Comparison of ENCODE assay signal across 1 cellular context in the genomic region with DNA sequence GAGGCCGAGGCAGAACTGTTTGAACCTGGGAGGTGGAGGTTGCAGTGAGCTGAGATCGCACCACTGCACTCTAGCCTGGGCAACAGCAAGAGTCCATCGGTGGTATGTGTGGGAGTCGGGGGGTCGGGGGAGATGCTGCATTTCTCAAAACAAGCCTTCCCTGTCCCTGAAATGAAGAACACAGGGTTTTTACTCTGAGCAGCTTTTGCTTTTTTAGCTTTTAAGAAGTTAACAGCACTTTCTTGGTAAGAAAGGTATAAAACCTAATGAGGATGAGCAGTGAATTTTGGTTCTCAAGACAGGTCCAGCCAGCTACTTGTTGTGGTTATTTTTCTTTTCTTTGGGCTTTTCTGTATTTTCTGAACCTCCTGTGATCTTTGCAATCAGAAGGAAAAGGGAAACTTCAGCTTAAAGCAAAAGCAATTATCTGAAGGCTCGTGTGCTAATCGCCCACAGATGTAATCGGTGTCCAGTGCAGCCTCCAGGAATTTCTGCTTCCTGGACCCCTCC.
TF ChIP-seq lines count a peak whose summit lies in the region.

No MANE protein-coding gene starts in this region.

TF ChIP-seq in K562, 482 proteins besides CTCF, POLR2A, EP300 and RAD21 (continues in another document):
- TF ChIP-seq, protein P1, sequence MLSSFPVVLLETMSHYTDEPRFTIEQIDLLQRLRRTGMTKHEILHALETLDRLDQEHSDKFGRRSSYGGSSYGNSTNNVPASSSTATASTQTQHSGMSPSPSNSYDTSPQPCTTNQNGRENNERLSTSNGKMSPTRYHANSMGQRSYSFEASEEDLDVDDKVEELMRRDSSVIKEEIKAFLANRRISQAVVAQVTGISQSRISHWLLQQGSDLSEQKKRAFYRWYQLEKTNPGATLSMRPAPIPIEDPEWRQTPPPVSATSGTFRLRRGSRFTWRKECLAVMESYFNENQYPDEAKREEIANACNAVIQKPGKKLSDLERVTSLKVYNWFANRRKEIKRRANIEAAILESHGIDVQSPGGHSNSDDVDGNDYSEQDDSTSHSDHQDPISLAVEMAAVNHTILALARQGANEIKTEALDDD (IDR thresholded peaks at IDR 0.05) = no peak
- 0 out of 2 replicates have a peak, but pooled peaks have one; percentile 17 for TF ChIP-seq ELF2 (CRISPR knock-in tag; IDR thresholded peaks at IDR 0.05)
- no peak for TF ChIP-seq RBM15 (IDR thresholded peaks at IDR 0.05; ENCODE audit: insufficient read depth, low read length)
- TF ChIP-seq, protein P2, sequence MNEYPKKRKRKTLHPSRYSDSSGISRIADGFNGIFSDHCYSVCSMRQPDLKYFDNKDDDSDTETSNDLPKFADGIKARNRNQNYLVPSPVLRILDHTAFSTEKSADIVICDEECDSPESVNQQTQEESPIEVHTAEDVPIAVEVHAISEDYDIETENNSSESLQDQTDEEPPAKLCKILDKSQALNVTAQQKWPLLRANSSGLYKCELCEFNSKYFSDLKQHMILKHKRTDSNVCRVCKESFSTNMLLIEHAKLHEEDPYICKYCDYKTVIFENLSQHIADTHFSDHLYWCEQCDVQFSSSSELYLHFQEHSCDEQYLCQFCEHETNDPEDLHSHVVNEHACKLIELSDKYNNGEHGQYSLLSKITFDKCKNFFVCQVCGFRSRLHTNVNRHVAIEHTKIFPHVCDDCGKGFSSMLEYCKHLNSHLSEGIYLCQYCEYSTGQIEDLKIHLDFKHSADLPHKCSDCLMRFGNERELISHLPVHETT (CRISPR knock-in tag; conservative IDR thresholded peaks at IDR 0.05 in 1 of 2, IDR thresholded peaks at IDR 0.05 in 1 of 2) = no peak
- TF ChIP-seq, protein P3, sequence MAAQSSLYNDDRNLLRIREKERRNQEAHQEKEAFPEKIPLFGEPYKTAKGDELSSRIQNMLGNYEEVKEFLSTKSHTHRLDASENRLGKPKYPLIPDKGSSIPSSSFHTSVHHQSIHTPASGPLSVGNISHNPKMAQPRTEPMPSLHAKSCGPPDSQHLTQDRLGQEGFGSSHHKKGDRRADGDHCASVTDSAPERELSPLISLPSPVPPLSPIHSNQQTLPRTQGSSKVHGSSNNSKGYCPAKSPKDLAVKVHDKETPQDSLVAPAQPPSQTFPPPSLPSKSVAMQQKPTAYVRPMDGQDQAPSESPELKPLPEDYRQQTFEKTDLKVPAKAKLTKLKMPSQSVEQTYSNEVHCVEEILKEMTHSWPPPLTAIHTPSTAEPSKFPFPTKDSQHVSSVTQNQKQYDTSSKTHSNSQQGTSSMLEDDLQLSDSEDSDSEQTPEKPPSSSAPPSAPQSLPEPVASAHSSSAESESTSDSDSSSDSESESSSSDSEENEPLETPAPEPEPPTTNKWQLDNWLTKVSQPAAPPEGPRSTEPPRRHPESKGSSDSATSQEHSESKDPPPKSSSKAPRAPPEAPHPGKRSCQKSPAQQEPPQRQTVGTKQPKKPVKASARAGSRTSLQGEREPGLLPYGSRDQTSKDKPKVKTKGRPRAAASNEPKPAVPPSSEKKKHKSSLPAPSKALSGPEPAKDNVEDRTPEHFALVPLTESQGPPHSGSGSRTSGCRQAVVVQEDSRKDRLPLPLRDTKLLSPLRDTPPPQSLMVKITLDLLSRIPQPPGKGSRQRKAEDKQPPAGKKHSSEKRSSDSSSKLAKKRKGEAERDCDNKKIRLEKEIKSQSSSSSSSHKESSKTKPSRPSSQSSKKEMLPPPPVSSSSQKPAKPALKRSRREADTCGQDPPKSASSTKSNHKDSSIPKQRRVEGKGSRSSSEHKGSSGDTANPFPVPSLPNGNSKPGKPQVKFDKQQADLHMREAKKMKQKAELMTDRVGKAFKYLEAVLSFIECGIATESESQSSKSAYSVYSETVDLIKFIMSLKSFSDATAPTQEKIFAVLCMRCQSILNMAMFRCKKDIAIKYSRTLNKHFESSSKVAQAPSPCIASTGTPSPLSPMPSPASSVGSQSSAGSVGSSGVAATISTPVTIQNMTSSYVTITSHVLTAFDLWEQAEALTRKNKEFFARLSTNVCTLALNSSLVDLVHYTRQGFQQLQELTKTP (IDR thresholded peaks at IDR 0.05; ENCODE audit: low read depth in 1 of 2, partially characterized antibody in 2 of 2) = no peak
- no peak for TF ChIP-seq HLTF (IDR thresholded peaks at IDR 0.05)
- TF ChIP-seq TEAD4 (IDR thresholded peaks at IDR 0.05; ENCODE audit: low read length) = peak; percentile 43
- TF ChIP-seq TEAD4 (CRISPR knock-in tag; IDR thresholded peaks at IDR 0.05; ENCODE audit: borderline replicate concordance) = no peak
- no peak for TF ChIP-seq FOXA1 (IDR thresholded peaks at IDR 0.05; ENCODE audit: borderline replicate concordance)
- no peak for TF ChIP-seq STAG1 (CRISPR knock-in tag; IDR thresholded peaks at IDR 0.05; ENCODE audit: borderline replicate concordance)
- TF ChIP-seq, protein P4, sequence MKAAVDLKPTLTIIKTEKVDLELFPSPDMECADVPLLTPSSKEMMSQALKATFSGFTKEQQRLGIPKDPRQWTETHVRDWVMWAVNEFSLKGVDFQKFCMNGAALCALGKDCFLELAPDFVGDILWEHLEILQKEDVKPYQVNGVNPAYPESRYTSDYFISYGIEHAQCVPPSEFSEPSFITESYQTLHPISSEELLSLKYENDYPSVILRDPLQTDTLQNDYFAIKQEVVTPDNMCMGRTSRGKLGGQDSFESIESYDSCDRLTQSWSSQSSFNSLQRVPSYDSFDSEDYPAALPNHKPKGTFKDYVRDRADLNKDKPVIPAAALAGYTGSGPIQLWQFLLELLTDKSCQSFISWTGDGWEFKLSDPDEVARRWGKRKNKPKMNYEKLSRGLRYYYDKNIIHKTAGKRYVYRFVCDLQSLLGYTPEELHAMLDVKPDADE (conservative IDR thresholded peaks at IDR 0.05; ENCODE audit: control insufficient read depth, low read depth, low read length) = no peak
- no peak for TF ChIP-seq FOXM1 (IDR thresholded peaks at IDR 0.05; ENCODE audit: low read depth)
- no peak for TF ChIP-seq FOXM1 (CRISPR knock-in tag; IDR thresholded peaks at IDR 0.05; ENCODE audit: low read depth)
- TF ChIP-seq CBX2 (IDR thresholded peaks at IDR 0.05; ENCODE audit: insufficient read depth, low read length, poor library complexity, severe bottlenecking) = no peak
- TF ChIP-seq DNMT1 (IDR thresholded peaks at IDR 0.05) = no peak
- TF ChIP-seq JUNB (CRISPR knock-in tag; conservative IDR thresholded peaks at IDR 0.05) = no peak
- TF ChIP-seq, protein P5, sequence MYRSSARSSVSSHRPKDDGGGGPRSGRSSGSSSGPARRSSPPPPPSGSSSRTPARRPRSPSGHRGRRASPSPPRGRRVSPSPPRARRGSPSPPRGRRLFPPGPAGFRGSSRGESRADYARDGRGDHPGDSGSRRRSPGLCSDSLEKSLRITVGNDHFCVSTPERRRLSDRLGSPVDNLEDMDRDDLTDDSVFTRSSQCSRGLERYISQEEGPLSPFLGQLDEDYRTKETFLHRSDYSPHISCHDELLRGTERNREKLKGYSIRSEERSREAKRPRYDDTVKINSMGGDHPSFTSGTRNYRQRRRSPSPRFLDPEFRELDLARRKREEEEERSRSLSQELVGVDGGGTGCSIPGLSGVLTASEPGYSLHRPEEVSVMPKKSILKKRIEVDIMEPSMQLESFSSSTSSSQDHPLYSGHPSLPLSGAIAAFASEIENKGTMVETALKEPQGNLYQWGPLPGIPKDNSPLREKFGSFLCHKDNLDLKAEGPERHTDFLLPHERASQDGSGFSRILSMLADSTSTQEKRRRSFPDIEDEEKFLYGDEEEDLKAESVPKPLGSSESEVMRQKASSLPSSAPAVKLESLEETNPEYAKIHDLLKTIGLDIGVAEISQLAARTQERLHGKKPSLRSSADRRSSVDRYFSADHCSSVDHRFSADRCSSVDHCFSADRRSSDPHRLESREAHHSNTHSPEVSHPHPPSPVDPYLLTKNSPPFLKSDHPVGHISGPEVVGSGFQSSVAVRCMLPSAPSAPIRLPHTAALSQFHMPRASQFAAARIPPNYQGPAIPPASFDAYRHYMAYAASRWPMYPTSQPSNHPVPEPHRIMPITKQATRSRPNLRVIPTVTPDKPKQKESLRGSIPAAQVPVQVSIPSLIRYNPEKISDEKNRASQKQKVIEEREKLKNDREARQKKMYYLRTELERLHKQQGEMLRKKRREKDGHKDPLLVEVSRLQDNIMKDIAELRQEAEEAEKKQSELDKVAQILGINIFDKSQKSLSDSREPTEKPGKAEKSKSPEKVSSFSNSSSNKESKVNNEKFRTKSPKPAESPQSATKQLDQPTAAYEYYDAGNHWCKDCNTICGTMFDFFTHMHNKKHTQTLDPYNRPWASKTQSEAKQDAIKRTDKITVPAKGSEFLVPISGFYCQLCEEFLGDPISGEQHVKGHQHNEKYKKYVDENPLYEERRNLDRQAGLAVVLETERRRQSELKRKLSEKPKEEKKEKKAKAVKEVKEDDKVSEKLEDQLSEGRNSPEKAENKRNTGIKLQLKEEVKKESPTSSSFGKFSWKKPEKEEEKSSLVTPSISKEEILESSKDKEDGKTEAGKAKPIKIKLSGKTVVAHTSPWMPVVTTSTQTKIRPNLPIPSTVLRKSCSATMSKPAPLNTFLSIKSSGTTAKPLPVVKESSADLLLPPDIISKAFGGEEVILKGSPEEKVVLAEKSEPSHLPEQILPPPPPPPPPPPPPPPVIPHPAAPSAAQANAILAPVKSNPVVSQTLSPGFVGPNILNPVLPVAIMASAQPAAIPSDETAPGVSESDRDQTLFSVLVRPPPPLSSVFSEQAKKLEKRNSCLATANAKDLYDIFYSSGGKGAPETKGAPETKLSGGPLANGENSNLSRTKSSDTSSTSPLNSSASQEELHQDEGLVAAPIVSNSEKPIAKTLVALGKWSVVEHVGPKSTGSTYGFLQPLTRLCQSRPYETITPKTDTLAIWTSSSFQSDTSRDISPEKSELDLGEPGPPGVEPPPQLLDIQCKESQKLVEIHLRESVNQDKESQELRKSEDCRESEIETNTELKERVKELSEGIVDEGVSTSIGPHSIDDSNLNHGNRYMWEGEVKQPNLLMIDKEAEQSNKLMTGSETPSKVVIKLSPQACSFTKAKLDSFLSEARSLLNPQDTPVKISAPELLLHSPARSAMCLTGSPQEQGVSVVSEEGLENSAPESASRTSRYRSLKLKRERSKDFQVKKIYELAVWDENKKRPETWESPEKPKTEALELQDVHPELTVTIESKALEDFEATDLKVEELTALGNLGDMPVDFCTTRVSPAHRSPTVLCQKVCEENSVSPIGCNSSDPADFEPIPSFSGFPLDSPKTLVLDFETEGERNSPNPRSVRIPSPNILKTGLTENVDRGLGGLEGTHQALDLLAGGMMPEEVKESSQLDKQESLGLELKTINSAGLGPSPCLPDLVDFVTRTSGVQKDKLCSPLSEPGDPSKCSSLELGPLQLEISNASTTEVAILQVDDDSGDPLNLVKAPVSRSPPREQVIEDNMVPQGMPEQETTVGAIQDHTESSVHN (IDR thresholded peaks at IDR 0.05; ENCODE audit: borderline replicate concordance in 1 of 2, low read depth in 1 of 2) = no peak
- TF ChIP-seq RHOXF2B (CRISPR knock-in tag; conservative IDR thresholded peaks at IDR 0.05) = 0 out of 2 replicates have a peak, but pooled peaks have one; percentile 16
- TF ChIP-seq, protein P6, sequence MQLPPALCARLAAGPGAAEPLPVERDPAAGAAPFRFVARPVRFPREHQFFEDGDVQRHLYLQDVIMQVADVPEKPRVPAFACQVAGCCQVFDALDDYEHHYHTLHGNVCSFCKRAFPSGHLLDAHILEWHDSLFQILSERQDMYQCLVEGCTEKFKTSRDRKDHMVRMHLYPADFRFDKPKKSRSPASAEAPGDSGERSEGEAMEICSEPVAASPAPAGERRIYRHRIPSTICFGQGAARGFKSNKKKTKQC (CRISPR knock-in tag; IDR thresholded peaks at IDR 0.05) = no peak
- TF ChIP-seq, protein P7, sequence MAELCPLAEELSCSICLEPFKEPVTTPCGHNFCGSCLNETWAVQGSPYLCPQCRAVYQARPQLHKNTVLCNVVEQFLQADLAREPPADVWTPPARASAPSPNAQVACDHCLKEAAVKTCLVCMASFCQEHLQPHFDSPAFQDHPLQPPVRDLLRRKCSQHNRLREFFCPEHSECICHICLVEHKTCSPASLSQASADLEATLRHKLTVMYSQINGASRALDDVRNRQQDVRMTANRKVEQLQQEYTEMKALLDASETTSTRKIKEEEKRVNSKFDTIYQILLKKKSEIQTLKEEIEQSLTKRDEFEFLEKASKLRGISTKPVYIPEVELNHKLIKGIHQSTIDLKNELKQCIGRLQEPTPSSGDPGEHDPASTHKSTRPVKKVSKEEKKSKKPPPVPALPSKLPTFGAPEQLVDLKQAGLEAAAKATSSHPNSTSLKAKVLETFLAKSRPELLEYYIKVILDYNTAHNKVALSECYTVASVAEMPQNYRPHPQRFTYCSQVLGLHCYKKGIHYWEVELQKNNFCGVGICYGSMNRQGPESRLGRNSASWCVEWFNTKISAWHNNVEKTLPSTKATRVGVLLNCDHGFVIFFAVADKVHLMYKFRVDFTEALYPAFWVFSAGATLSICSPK (IDR thresholded peaks at IDR 0.05; ENCODE audit: borderline replicate concordance) = no peak
- no peak for TF ChIP-seq JUN (IDR thresholded peaks at IDR 0.05; ENCODE audit: borderline replicate concordance, low read depth, low read length)
- TF ChIP-seq JUN (CRISPR knock-in tag; IDR thresholded peaks at IDR 0.05; ENCODE audit: borderline replicate concordance) = no peak
- TF ChIP-seq PHB (CRISPR knock-in tag; IDR thresholded peaks at IDR 0.05) = no peak
- TF ChIP-seq NFYB (IDR thresholded peaks at IDR 0.05; ENCODE audit: extremely low read depth, insufficient read length) = no peak
- TF ChIP-seq, protein P8, sequence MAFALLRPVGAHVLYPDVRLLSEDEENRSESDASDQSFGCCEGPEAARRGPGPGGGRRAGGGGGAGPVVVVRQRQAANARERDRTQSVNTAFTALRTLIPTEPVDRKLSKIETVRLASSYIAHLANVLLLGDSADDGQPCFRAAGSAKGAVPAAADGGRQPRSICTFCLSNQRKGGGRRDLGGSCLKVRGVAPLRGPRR (CRISPR knock-in tag; IDR thresholded peaks at IDR 0.05) = no peak
- TF ChIP-seq PURB (CRISPR knock-in tag; IDR thresholded peaks at IDR 0.05; ENCODE audit: low read depth) = no peak
- no peak for TF ChIP-seq ZNF76 (CRISPR knock-in tag; IDR thresholded peaks at IDR 0.05; ENCODE audit: borderline replicate concordance)
- TF ChIP-seq MYNN (IDR thresholded peaks at IDR 0.05) = peak; percentile 74; the same call in 1 of the 2 replicates
- no peak for TF ChIP-seq MYNN (CRISPR knock-in tag; IDR thresholded peaks at IDR 0.05)
- no peak for TF ChIP-seq YY1 (IDR thresholded peaks at IDR 0.05; ENCODE audit: borderline replicate concordance in 1 of 3, control insufficient read depth in 1 of 3, extremely low read depth in 1 of 3, insufficient read depth in 3 of 3, insufficient read length in 1 of 3, insufficient replicate concordance in 2 of 3, low read depth in 1 of 3, low read length in 2 of 3)
- TF ChIP-seq, protein P9, sequence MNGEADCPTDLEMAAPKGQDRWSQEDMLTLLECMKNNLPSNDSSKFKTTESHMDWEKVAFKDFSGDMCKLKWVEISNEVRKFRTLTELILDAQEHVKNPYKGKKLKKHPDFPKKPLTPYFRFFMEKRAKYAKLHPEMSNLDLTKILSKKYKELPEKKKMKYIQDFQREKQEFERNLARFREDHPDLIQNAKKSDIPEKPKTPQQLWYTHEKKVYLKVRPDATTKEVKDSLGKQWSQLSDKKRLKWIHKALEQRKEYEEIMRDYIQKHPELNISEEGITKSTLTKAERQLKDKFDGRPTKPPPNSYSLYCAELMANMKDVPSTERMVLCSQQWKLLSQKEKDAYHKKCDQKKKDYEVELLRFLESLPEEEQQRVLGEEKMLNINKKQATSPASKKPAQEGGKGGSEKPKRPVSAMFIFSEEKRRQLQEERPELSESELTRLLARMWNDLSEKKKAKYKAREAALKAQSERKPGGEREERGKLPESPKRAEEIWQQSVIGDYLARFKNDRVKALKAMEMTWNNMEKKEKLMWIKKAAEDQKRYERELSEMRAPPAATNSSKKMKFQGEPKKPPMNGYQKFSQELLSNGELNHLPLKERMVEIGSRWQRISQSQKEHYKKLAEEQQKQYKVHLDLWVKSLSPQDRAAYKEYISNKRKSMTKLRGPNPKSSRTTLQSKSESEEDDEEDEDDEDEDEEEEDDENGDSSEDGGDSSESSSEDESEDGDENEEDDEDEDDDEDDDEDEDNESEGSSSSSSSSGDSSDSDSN (IDR thresholded peaks at IDR 0.05; ENCODE audit: borderline replicate concordance in 1 of 2, low read depth in 2 of 2, low read length in 2 of 2) = no peak
- no peak for TF ChIP-seq ZNF644 (tag; IDR thresholded peaks at IDR 0.05; ENCODE audit: low read depth)
- TF ChIP-seq ZFP1 (CRISPR knock-in tag; IDR thresholded peaks at IDR 0.05) = no peak
- TF ChIP-seq ERF (CRISPR knock-in tag; IDR thresholded peaks at IDR 0.05) = no peak
